ENCODE assay signal across 8 cellular contexts in genomic region chr3:30657914-30658313, GRCh38. TPM values are rescaled to one million over a fixed set of nuclear protein-coding genes. Genes with fewer than 3 reads are reported as not detected.
DNase-seq lines count a peak whose midpoint lies in the region; ATAC-seq and TF ChIP-seq lines count a peak whose summit lies in the region.

No MANE protein-coding gene starts in this region.

- no peak overlapping the region for H3K27ac ChIP-seq in foreskin keratinocyte

- H3K27me3 Mint-ChIP-seq in activated CD4-positive, alpha-beta T cell treated with anti-CD3 and anti-CD28 coated beads for 36 hours = no peaks in the 10 kb centered on the region

- peak overlapping the region; percentile 66 for H3K4me3 ChIP-seq in adipocyte (ENCODE audit: low read length)
- no peak overlapping the region for H3K4me3 ChIP-seq in mucosa of descending colon

- POLR2A ChIA-PET in activated CD4-positive, alpha-beta T cell treated with anti-CD3 and anti-CD28 coated beads for 36 hours (lab: Charles Lee) = interaction anchor here (0.6 to 2.1 kb wide), 23 partner anchors 9 to 1543 kb away, joined by 3 to 21 read pairs (median 4); partner anchors contain the start of gene TGFBR2

- TF ChIP-seq POLR2A in erythroblast (IDR thresholded peaks at IDR 0.05; ENCODE audit: low read length) = no peak

- H3K36me3 ChIP-seq in adipocyte (ENCODE audit: control insufficient read depth, insufficient read depth, low read length, severe bottlenecking) = peaks cover 80% of the 10 kb centered on the region
- H3K36me3 ChIP-seq in mucosa of descending colon (ENCODE audit: low read depth) = no peaks in the 10 kb centered on the region

- H3K27me3 ChIP-seq in adipocyte (replicated peaks; ENCODE audit: control insufficient read depth, insufficient read depth, low read length) = no peaks in the 10 kb centered on the region
- H3K27me3 ChIP-seq in foreskin keratinocyte = no peaks in the 10 kb centered on the region

- CTCF ChIA-PET in activated CD4-positive, alpha-beta T cell treated with anti-CD3 and anti-CD28 coated beads for 36 hours (lab: Charles Lee) = interaction anchor here (0.7 to 3.1 kb wide), 16 partner anchors 9 to 339 kb away, joined by 3 to 15 read pairs (median 5); partner anchors contain the start of gene TGFBR2

- peak overlapping the region; percentile 81 for H3K9ac ChIP-seq in adipocyte (ENCODE audit: low read length)

- TF ChIP-seq CTCF in mucosa of descending colon (IDR thresholded peaks at IDR 0.05) (no peak), foreskin keratinocyte (conservative IDR thresholded peaks at IDR 0.05) (no peak)

- peak; percentile 57 for ATAC-seq in activated CD4-positive, alpha-beta T cell treated with anti-CD3 and anti-CD28 coated beads for 36 hours
- peak; percentile 22 for ATAC-seq in HG03280 (IDR thresholded peaks at IDR 0.05; ENCODE audit: unreplicated experiment)
- ATAC-seq in mucosa of descending colon = peak; percentile 36
- ATAC-seq in foreskin keratinocyte = no peak

- H3K9me3 Mint-ChIP-seq in activated CD4-positive, alpha-beta T cell treated with anti-CD3 and anti-CD28 coated beads for 36 hours (ENCODE audit: low read depth) = no peaks in the 10 kb centered on the region

- peaks cover 100% of the 10 kb centered on the region for H3K4me1 Mint-ChIP-seq in activated CD4-positive, alpha-beta T cell treated with anti-CD3 and anti-CD28 coated beads for 36 hours

- H3K4me3 Mint-ChIP-seq in activated CD4-positive, alpha-beta T cell treated with anti-CD3 and anti-CD28 coated beads for 36 hours = peak overlapping the region; percentile 60

- H3K9me3 ChIP-seq in adipocyte (ENCODE audit: control insufficient read depth, low read length) (no peaks in the 10 kb centered on the region), mucosa of descending colon (no peaks in the 10 kb centered on the region)

- intact Hi-C loops in activated CD4-positive, alpha-beta T cell treated with anti-CD3 and anti-CD28 coated beads for 36 hours (cut with DNase I, micrococcal nuclease) = loop anchor here (1.0 to 10.0 kb wide), 7 partner anchors 27 to 594 kb away; no protein-coding TSS in a partner anchor
- intact Hi-C loops in mucosa of descending colon (cut with DNase I, micrococcal nuclease) = no loop called here

- DNase-seq in activated CD4-positive, alpha-beta T cell treated with anti-CD3 and anti-CD28 coated beads for 36 hours = peak; percentile 63
- no peak for DNase-seq in activated CD4-positive, alpha-beta T cell treated with anti-CD3 and anti-CD28 coated beads, Interleukin-2, amount 50 U/mL, for 4 hours
- no peak for DNase-seq in adipocyte (ENCODE audit: low read depth)
- DNase-seq in mucosa of descending colon = no peak
- DNase-seq in iPS-NIHi7 (ENCODE audit: extremely low spot score) = no peak
- DNase-seq in foreskin keratinocyte = no peak
- DNase-seq in erythroblast (lab: John Stamatoyannopoulos, UW) = no peak

- peak overlapping the region; percentile 95 for H3K27ac Mint-ChIP-seq in activated CD4-positive, alpha-beta T cell treated with anti-CD3 and anti-CD28 coated beads for 36 hours

- peaks cover 72% of the 10 kb centered on the region for H3K4me1 ChIP-seq in adipocyte (ENCODE audit: control insufficient read depth, insufficient read depth, low read length)
- peaks cover 11% of the 10 kb centered on the region for H3K4me1 ChIP-seq in mucosa of descending colon (ENCODE audit: low read depth)
- H3K4me1 ChIP-seq in foreskin keratinocyte = peaks cover 46% of the 10 kb centered on the region

- H3K36me3 Mint-ChIP-seq in activated CD4-positive, alpha-beta T cell treated with anti-CD3 and anti-CD28 coated beads for 36 hours (ENCODE audit: low read depth) = peaks cover 87% of the 10 kb centered on the region

RNA-seq across cellular contexts. Expression of gene TGFBR2, which starts 51.5 kb away (rescaled TPM):
- 10 to 100 TPM; 45.5 to 46.6 TPM for total RNA-seq in activated CD4-positive, alpha-beta T cell treated with anti-CD3 and anti-CD28 coated beads for 36 hours
- 100 to 1,000 TPM in 1 of 3 donors, 10 to 100 TPM in 2; 39.0 to 134 (median 71.4) TPM for total RNA-seq in mucosa of descending colon
- total RNA-seq in foreskin keratinocyte = 125 TPM in 2 replicates
- 38.6 and 47.4 TPM in 2 replicates for polyA plus RNA-seq in foreskin keratinocyte

Comparison
In these comparisons a context has a peak if more than half of its experiments do, and no peak if none do; other contexts are left out.
1. intact Hi-C loops: an anchor here in activated CD4-positive, alpha-beta T cell treated with anti-CD3 and anti-CD28 coated beads for 36 hours (1.0 to 10.0 kb wide); none called in mucosa of descending colon.